Comparison of ENCODE assay signal across 8 cellular contexts in the genomic region with DNA sequence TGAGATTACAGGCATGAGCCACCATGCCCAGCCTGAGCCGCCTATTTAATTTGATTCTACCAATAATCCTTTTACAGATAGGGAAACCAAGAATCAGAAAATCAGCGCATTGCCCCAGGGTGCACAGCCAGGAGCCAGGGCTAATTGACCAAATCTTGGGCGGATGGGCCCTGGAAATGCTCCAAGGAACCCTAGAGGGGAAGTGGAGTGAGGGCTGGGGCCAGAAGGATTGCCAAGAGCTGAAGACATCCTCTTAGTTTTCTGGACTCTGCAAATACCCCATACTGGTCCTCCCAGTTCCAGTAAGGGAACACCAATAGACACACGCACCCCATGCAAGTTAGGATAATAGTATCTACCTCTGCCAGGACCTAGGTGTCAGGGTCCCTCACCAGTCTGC. TPM values are rescaled to one million over a fixed set of nuclear protein-coding genes. Genes with fewer than 3 reads are reported as not detected.
DNase-seq lines count a peak whose midpoint lies in the region; ATAC-seq and TF ChIP-seq lines count a peak whose summit lies in the region.

No MANE protein-coding gene starts in this region.

- peaks cover 7 to 23% (median 13%) of the 10 kb centered on the region in 11 experiments for H3K36me3 ChIP-seq in BLaER1 treated with 17β-estradiol and CSF1 and Interleukin-3, amounts not matched to agents 10 nM and 100 nM

- peaks cover 0 to 62% (median 24%) of the 10 kb centered on the region in 11 experiments; a peak in 16 of 22 replicates for H4K20me1 ChIP-seq in BLaER1 treated with 17β-estradiol and CSF1 and Interleukin-3, amounts not matched to agents 10 nM and 100 nM
- H4K20me1 ChIP-seq in H9 (ENCODE audit: control insufficient read depth, insufficient read depth, insufficient read length) = peaks cover 3% of the 10 kb centered on the region

- H2BK5ac ChIP-seq in H9 (ENCODE audit: insufficient read length, low read length) = no peak overlapping the region

- intact Hi-C loops in dorsolateral prefrontal cortex (cut with DNase I) (no loop called here), sciatic nerve (cut with DNase I) (no loop called here)

- no peaks in the 10 kb centered on the region; the same call in 1 of the 2 replicates for H3K79me2 ChIP-seq in H9 (ENCODE audit: insufficient read depth, low read length)

- no peak for TF ChIP-seq CTCF in NB4 (IDR thresholded peaks at IDR 0.05; ENCODE audit: low read depth, low read length)
- no peak for TF ChIP-seq CTCF in dorsolateral prefrontal cortex (IDR thresholded peaks at IDR 0.05 in 54 of 56, conservative IDR thresholded peaks at IDR 0.05 in 2 of 56; ENCODE audit: low read depth in 1 of 56, partially characterized antibody in 56 of 56)
- TF ChIP-seq CTCF in nephron (IDR thresholded peaks at IDR 0.05; ENCODE audit: unreplicated experiment in 3 of 3) = no peak
- TF ChIP-seq CTCF in H9 (conservative IDR thresholded peaks at IDR 0.05) = no peak

- H3K27ac ChIP-seq in BLaER1 treated with 17β-estradiol and CSF1 and Interleukin-3, amounts not matched to agents 10 nM and 100 nM = peak overlapping the region; percentile 69 to 92 (median 86); a peak in 21 of 22 replicates
- H3K27ac ChIP-seq in dorsolateral prefrontal cortex (peak overlapping the region in 43 of 59 donors; percentile 4 to 88 (median 69)), H9 (ENCODE audit: insufficient read length, low read depth, low read length) (no peak overlapping the region)

- H3K4me3 ChIP-seq in BLaER1 treated with 17β-estradiol and CSF1 and Interleukin-3, amounts not matched to agents 10 nM and 100 nM = peak overlapping the region; percentile 20 to 89 (median 64); a peak in 17 of 20 replicates
- peak overlapping the region; percentile 44 for H3K4me3 ChIP-seq in NB4 (ENCODE audit: low read depth, low read length)
- no peak overlapping the region for H3K4me3 ChIP-seq in dorsolateral prefrontal cortex

- peaks cover 25% of the 10 kb centered on the region for H3K23me2 ChIP-seq in H9 (ENCODE audit: insufficient read length, low read depth, low read length, poor library complexity, severe bottlenecking)

- H3K9ac ChIP-seq in BLaER1 treated with 17β-estradiol and CSF1 and Interleukin-3, amounts not matched to agents 10 nM and 100 nM = peak overlapping the region; percentile 66 to 86 (median 78); a peak in 21 of 22 replicates
- H3K9ac ChIP-seq in H9 (ENCODE audit: extremely low read depth, insufficient read length, low read length) = no peak overlapping the region

- peaks cover 3 to 8% (median 5%) of the 10 kb centered on the region in 11 experiments; a peak in 17 of 22 replicates for H3K27me3 ChIP-seq in BLaER1 treated with 17β-estradiol and CSF1 and Interleukin-3, amounts not matched to agents 10 nM and 100 nM
- H3K27me3 ChIP-seq in dorsolateral prefrontal cortex (no peaks in the 10 kb centered on the region), H9 (ENCODE audit: insufficient read depth, low read length) (no peaks in the 10 kb centered on the region)

- H3K4me1 Mint-ChIP-seq in nephron = peaks cover 17% of the 10 kb centered on the region
- H3K4me1 Mint-ChIP-seq in H9 = peaks cover 29 to 40% of the 10 kb centered on the region in 2 experiments

- no peak overlapping the region for H2BK120ac ChIP-seq in H9 (ENCODE audit: low read depth, low read length, poor library complexity, severe bottlenecking)

- no peak overlapping the region for H3T11ph ChIP-seq in H9 (ENCODE audit: low read length)

- no peak overlapping the region for H3K14ac ChIP-seq in H9 (ENCODE audit: insufficient read depth, low read length)

- H3K36me3 Mint-ChIP-seq in nephron (ENCODE audit: low read depth) = no peaks in the 10 kb centered on the region
- peaks cover 2 to 15% (median 5%) of the 10 kb centered on the region in 3 experiments; a peak in 6 of 7 replicates for H3K36me3 Mint-ChIP-seq in H9 (ENCODE audit: insufficient read depth in 1 of 3, low read depth in 3 of 3)

- H3K56ac ChIP-seq in H9 (ENCODE audit: insufficient read length, low read depth, low read length) = no peak overlapping the region

- H3K4me1 ChIP-seq in BLaER1 treated with 17β-estradiol and CSF1 and Interleukin-3, amounts not matched to agents 10 nM and 100 nM = peaks cover 60 to 89% (median 82%) of the 10 kb centered on the region in 10 experiments
- H3K4me1 ChIP-seq in H9 (ENCODE audit: insufficient read depth, low read length) = peaks cover 15% of the 10 kb centered on the region; the same call in 1 of the 2 replicates

- no CpG with 5 or more reads among the region's 4 CpGs for WGBS in H9 (ENCODE audit: extremely low coverage, insufficient read length, low lambda C conversion rate)

- TF ChIP-seq POLR2A in NB4 (IDR thresholded peaks at IDR 0.05; ENCODE audit: extremely low read depth, insufficient read length) = no peak

- no peaks in the 10 kb centered on the region for H3K9me3 ChIP-seq in BLaER1 treated with 17β-estradiol and CSF1 and Interleukin-3, amounts not matched to agents 10 nM and 100 nM (replicated peaks in 1 of 11)
- H3K9me3 ChIP-seq in H9 (ENCODE audit: control insufficient read depth, low read depth, low read length) = no peaks in the 10 kb centered on the region

- H2AK5ac ChIP-seq in H9 (ENCODE audit: insufficient read length, low read length) = no peak overlapping the region

- H4K91ac ChIP-seq in H9 (ENCODE audit: insufficient read length, low read depth, low read length) = no peak overlapping the region

- no peaks in the 10 kb centered on the region for H3K9me3 Mint-ChIP-seq in nephron
- no peaks in the 10 kb centered on the region for H3K9me3 Mint-ChIP-seq in H9

- no peak overlapping the region for H3K27ac Mint-ChIP-seq in nephron
- H3K27ac Mint-ChIP-seq in H9 = no peak overlapping the region; a peak in 1 of 7 replicates

- peaks cover 4% of the 10 kb centered on the region for H3K79me1 ChIP-seq in H9 (ENCODE audit: insufficient read depth, low read depth, low read length, poor library complexity, severe bottlenecking)

- H3K23ac ChIP-seq in H9 (ENCODE audit: insufficient read length, low read depth, low read length) = no peak overlapping the region

- no peak overlapping the region for H2AFZ ChIP-seq in H9 (ENCODE audit: low read length)

- peak overlapping the region in 2 of 3 experiments; percentile 26 to 37 for H3K4me3 Mint-ChIP-seq in nephron
- no peak overlapping the region for H3K4me3 Mint-ChIP-seq in H9

- no peak overlapping the region for H4K8ac ChIP-seq in H9 (replicated peaks; ENCODE audit: insufficient read length, low read depth, low read length)

- H2BK20ac ChIP-seq in H9 (ENCODE audit: low read depth, low read length, poor library complexity, severe bottlenecking) = no peak overlapping the region

- H3K4me2 ChIP-seq in BLaER1 treated with 17β-estradiol and CSF1 and Interleukin-3, amounts not matched to agents 10 nM and 100 nM = peak overlapping the region; percentile 92 to 100 (median 98)
- H3K4me2 ChIP-seq in H9 (ENCODE audit: insufficient read depth, insufficient read length, low read length) = no peak overlapping the region

- H2BK12ac ChIP-seq in H9 (ENCODE audit: insufficient read length, low read depth, low read length) = no peak overlapping the region

- no peak overlapping the region for H3K4ac ChIP-seq in H9 (ENCODE audit: low read depth, low read length)

- peaks cover 10% of the 10 kb centered on the region for H3K27me3 Mint-ChIP-seq in nephron (ENCODE audit: low read depth)
- peaks cover 7% of the 10 kb centered on the region for H3K27me3 Mint-ChIP-seq in H9 (ENCODE audit: low read depth)

- H3K18ac ChIP-seq in H9 (ENCODE audit: insufficient read length, low read depth, low read length) = no peak overlapping the region

- H2BK15ac ChIP-seq in H9 (ENCODE audit: low read depth, low read length) = no peak overlapping the region

- H4K5ac ChIP-seq in H9 (ENCODE audit: insufficient read length, low read depth, low read length) = no peak overlapping the region

- no peak for DNase-seq in NB4 (ENCODE audit: low read depth)
- DNase-seq in dorsolateral prefrontal cortex = no peak
- DNase-seq in H9 = no peak
- DNase-seq in sciatic nerve (ENCODE audit: low spot score) = no peak

- ATAC-seq in GM21576 (IDR thresholded peaks at IDR 0.05; ENCODE audit: unreplicated experiment) (no peak), sciatic nerve (no peak), GM21717 (IDR thresholded peaks at IDR 0.05; ENCODE audit: unreplicated experiment) (no peak)

RNA-seq across cellular contexts. Expression of a gene that starts 3.8 kb away (rescaled TPM):
- total RNA-seq in dorsolateral prefrontal cortex (10 to 100 TPM in 102 of 120 experiments, 1 to 10 TPM in 18; 5.4 to 26.6 (median 13.7) TPM), H9 (2021) (67.0 and 70.7 TPM in 2 replicates), sciatic nerve (35.3 TPM)

RNA-seq across cellular contexts. Expression of a gene that starts 5.3 kb away (rescaled TPM):
- 10 to 100 TPM in 69 of 120 experiments, 1 to 10 TPM in 51; 3.0 to 25.8 (median 10.6) TPM for total RNA-seq in dorsolateral prefrontal cortex
- 7.5 and 9.1 TPM in 2 replicates for total RNA-seq in H9 (2021)
- 1.2 TPM for total RNA-seq in sciatic nerve

RNA-seq across cellular contexts. Expression of a gene that starts 16.6 kb away (rescaled TPM):
- total RNA-seq in dorsolateral prefrontal cortex (10 to 100 TPM; 16.2 to 40.3 (median 28.1) TPM), H9 (2021) (42.6 and 43.3 TPM in 2 replicates), sciatic nerve (24.6 TPM)

RNA-seq across cellular contexts. Expression of a gene that starts 35.9 kb away (rescaled TPM):
- 10 to 100 TPM in 3 of 120 experiments, 1 to 10 TPM in 117; 1.2 to 17.6 (median 4.5) TPM for total RNA-seq in dorsolateral prefrontal cortex
- 13.2 and 13.9 TPM in 2 replicates for total RNA-seq in H9 (2021)
- 15.0 TPM for total RNA-seq in sciatic nerve

RNA-seq across cellular contexts. Expression of a gene that starts 44.5 kb away (rescaled TPM):
- total RNA-seq in dorsolateral prefrontal cortex (1 to 10 TPM in 96 of 120 experiments, under 1 TPM in 24; 0.41 to 2.9 (median 1.3) TPM), H9 (2021) (8.6 and 9.1 TPM in 2 replicates), sciatic nerve (2.0 TPM)

Comparison
In these comparisons a context has a peak if more than half of its experiments do, and no peak if none do; other contexts are left out.
1. H3K4me3 ChIP-seq: peak in BLaER1 treated with 17β-estradiol and CSF1 and Interleukin-3, amounts not matched to agents 10 nM and 100 nM (10 of 10) and NB4 (single experiment); none in dorsolateral prefrontal cortex (0 of 59).
2. H3K4me3 Mint-ChIP-seq: peak in nephron (2 of 3); none in H9 (0 of 2).